Comparison of ENCODE assay signal across 30 cellular contexts in the genomic region with DNA sequence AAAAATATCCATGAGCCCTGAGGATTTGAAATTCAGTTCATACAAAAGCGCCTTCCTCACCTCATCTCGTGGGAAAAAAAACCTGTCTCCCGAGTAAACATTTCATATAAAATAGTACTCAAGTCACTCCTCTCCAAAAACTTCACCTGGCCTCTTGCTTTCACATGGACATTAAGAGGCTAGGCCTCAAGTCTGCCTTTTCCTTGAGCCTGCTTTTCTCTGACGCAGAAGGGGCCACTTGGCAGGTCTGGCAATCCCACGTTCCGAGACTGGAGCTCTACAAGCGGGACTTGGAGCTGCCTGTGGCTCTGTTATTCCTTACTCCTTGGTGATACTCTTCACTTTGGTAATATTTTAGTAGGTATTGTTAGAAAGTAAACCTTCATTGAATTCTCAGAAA.
"Had no signal": no experiment of that assay in that cellular context is flagged by ENCODE, and none has a peak within 500 bp of the region (broad histone marks: within the 10 kb centered on the region; RNA-seq: fewer than 3 reads in every experiment).

No MANE protein-coding gene starts in this region.

- H3K9me3 ChIP-seq: heart left ventricle, mucosa of descending colon, pancreas, prostate gland, suprapubic skin, thoracic aorta, tibial nerve, vagina had no signal

- H3K9me3 Mint-ChIP-seq: memory B cell; naive thymus-derived CD4-positive, alpha-beta T cell; stimulated activated effector memory CD8-positive, alpha-beta T cell treated with anti-CD3 and anti-CD28 coated beads, Interleukin-12 subunit alpha, Interleukin-12 subunit beta, amount 100 ng/mL, for 72 hours; stimulated activated naive CD8-positive, alpha-beta T cell treated with anti-CD3 and anti-CD28 coated beads, Interleukin-15, Interleukin-2, amounts not matched to agents 100 ng/mL and 50 ng/mL, for 24 hours; type B pancreatic cell had no signal

- H3K4me1 Mint-ChIP-seq: memory B cell had no signal

- H3K4me3 Mint-ChIP-seq: memory B cell; nephron progenitor cell; stimulated activated effector memory CD8-positive, alpha-beta T cell treated with anti-CD3 and anti-CD28 coated beads, Interleukin-12 subunit alpha, Interleukin-12 subunit beta, amount 100 ng/mL, for 72 hours; stimulated activated naive CD8-positive, alpha-beta T cell treated with anti-CD3 and anti-CD28 coated beads, Interleukin-15, Interleukin-2, amounts not matched to agents 100 ng/mL and 50 ng/mL, for 24 hours; type B pancreatic cell had no signal

- H3K27me3 ChIP-seq: heart left ventricle, pancreas, suprapubic skin, tibial nerve, vagina had no signal

- ATAC-seq: heart left ventricle; left cardiac atrium; left lobe of liver; mucosa of descending colon; naive thymus-derived CD4-positive, alpha-beta T cell; pancreas; right cardiac atrium; sciatic nerve; stimulated activated effector memory CD8-positive, alpha-beta T cell treated with anti-CD3 and anti-CD28 coated beads, Interleukin-12 subunit alpha, Interleukin-12 subunit beta, amount 100 ng/mL, for 72 hours had no signal

- H3K36me3 ChIP-seq: pancreas, prostate gland, suprapubic skin, thoracic aorta, vagina had no signal

- H3K36me3 Mint-ChIP-seq: stimulated activated effector memory CD8-positive, alpha-beta T cell treated with anti-CD3 and anti-CD28 coated beads, Interleukin-12 subunit alpha, Interleukin-12 subunit beta, amount 100 ng/mL, for 72 hours; type B pancreatic cell had no signal

- H3K27ac ChIP-seq: heart left ventricle, pancreas, prostate gland, skin epidermis, suprapubic skin, thoracic aorta, tibial nerve, vagina had no signal

- DNase-seq: glutamatergic neuron; heart left ventricle; hypothalamus; kidney glomerular epithelial cell; left cardiac atrium; midbrain; mucosa of descending colon; naive thymus-derived CD4-positive, alpha-beta T cell; nephron progenitor cell; pancreas; posterior cingulate gyrus; retina; right cardiac atrium; stimulated activated CD4-positive, alpha-beta T cell treated with anti-CD3 and anti-CD28 coated beads, Interleukin-12 subunit alpha, Interleukin-12 subunit beta, amount 100 ng/mL, for 4 hours; stimulated activated CD4-positive, alpha-beta T cell treated with anti-CD3 and anti-CD28 coated beads, Interleukin-15, amount 100 ng/mL, for 24 hours; stimulated activated CD4-positive, alpha-beta T cell treated with anti-CD3 and anti-CD28 coated beads, Interleukin-2, amount 100 ng/mL, for 24 hours; stimulated activated CD4-positive, alpha-beta T cell treated with anti-CD3 and anti-CD28 coated beads, Interleukin-4, amount 100 ng/mL, for 1 hour; stimulated activated naive CD4-positive, alpha-beta T cell had no signal

- H3K27ac Mint-ChIP-seq: memory B cell; nephron progenitor cell; stimulated activated effector memory CD8-positive, alpha-beta T cell treated with anti-CD3 and anti-CD28 coated beads, Interleukin-12 subunit alpha, Interleukin-12 subunit beta, amount 100 ng/mL, for 72 hours; stimulated activated naive CD8-positive, alpha-beta T cell treated with anti-CD3 and anti-CD28 coated beads, Interleukin-15, Interleukin-2, amounts not matched to agents 100 ng/mL and 50 ng/mL, for 24 hours; type B pancreatic cell had no signal

- H3K4me3 ChIP-seq: heart left ventricle, mucosa of descending colon, pancreas, prostate gland, skin epidermis, suprapubic skin, thoracic aorta, tibial nerve, vagina had no signal

- H3K27me3 Mint-ChIP-seq: memory B cell; stimulated activated naive CD8-positive, alpha-beta T cell treated with anti-CD3 and anti-CD28 coated beads, Interleukin-15, Interleukin-2, amounts not matched to agents 100 ng/mL and 50 ng/mL, for 24 hours; type B pancreatic cell had no signal

- H3K4me1 ChIP-seq: pancreas, prostate gland, suprapubic skin, tibial nerve had no signal
